ENCODE assay signal across 13 cellular contexts in the genomic region with DNA sequence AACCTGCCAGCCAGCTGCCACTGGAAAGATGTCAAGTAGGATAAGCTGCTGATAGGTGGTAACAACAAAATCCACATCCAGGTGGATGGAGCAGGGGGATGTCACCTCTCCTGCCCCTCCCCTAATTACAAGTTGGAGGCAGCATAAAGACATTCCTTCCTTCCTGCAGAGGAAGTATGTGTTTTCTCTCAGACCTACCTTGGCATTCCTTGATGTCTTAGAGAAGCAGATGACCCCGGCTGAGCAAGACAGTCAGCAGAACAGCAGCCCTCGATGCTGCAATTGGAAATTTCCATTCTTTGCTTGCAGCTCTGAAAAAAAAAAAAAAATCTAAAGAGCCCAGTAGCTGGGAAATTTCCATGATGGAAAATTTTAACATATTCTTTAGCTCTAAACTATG.
DNase-seq lines count a peak whose midpoint lies in the region; ATAC-seq and TF ChIP-seq lines count a peak whose summit lies in the region.
"Had no signal": no experiment of that assay in that cellular context is flagged by ENCODE, and none has a peak within 500 bp of the region (broad histone marks: within the 10 kb centered on the region; RNA-seq: fewer than 3 reads in every experiment).

No MANE protein-coding gene starts in this region.

- intact Hi-C loops in ascending aorta (cut with DNase I) = no loop called here

- peaks cover 0 to 3% of the 10 kb centered on the region in 2 donors for H3K4me1 ChIP-seq in ascending aorta

- peak overlapping the region; percentile 59 for H3K4me3 Mint-ChIP-seq in activated naive CD8-positive, alpha-beta T cell treated with anti-CD3 and anti-CD28 coated beads, Interleukin-2, amount 50 U/mL, for 24 hours
- H3K4me3 Mint-ChIP-seq in nephron progenitor cell = no peak overlapping the region
- H3K4me3 Mint-ChIP-seq: type B pancreatic cell had no signal

- H3K27ac ChIP-seq in ascending aorta = no peak overlapping the region
- H3K27ac ChIP-seq: KMS-11 had no signal

- peaks cover 5% of the 10 kb centered on the region for H3K36me3 Mint-ChIP-seq in activated naive CD8-positive, alpha-beta T cell treated with anti-CD3 and anti-CD28 coated beads, Interleukin-2, amount 50 U/mL, for 24 hours (ENCODE audit: low read depth)
- no peaks in the 10 kb centered on the region for H3K36me3 Mint-ChIP-seq in nephron progenitor cell (ENCODE audit: low read depth)
- H3K36me3 Mint-ChIP-seq: type B pancreatic cell had no signal

- peaks cover 54% of the 10 kb centered on the region for H3K4me1 Mint-ChIP-seq in activated naive CD8-positive, alpha-beta T cell treated with anti-CD3 and anti-CD28 coated beads, Interleukin-2, amount 50 U/mL, for 24 hours
- no peaks in the 10 kb centered on the region for H3K4me1 Mint-ChIP-seq in nephron progenitor cell

- TF ChIP-seq CTCF in ascending aorta (IDR thresholded peaks at IDR 0.05) = no peak
- no peak for TF ChIP-seq CTCF in nephron progenitor cell (IDR thresholded peaks at IDR 0.05)

- ATAC-seq in activated naive CD8-positive, alpha-beta T cell treated with anti-CD3 and anti-CD28 coated beads, Interleukin-2, amount 50 U/mL, for 24 hours = no peak
- ATAC-seq in HG02852 (IDR thresholded peaks at IDR 0.05; ENCODE audit: unreplicated experiment) = no peak
- ATAC-seq: right cardiac atrium had no signal

- peak; percentile 11 for DNase-seq in stimulated activated CD4-positive, alpha-beta T cell treated with anti-CD3 and anti-CD28 coated beads, Interleukin-15, amount 100 ng/mL, for 24 hours
- DNase-seq in stimulated activated CD4-positive, alpha-beta T cell treated with anti-CD3 and anti-CD28 coated beads, Interleukin-4, amount 100 ng/mL, for 1 hour = no peak
- no peak for DNase-seq in activated naive CD8-positive, alpha-beta T cell treated with anti-CD3 and anti-CD28 coated beads, Interleukin-2, amount 50 U/mL, for 24 hours
- DNase-seq in iPS-NIHi11 (ENCODE audit: low spot score) = peak; percentile 77
- DNase-seq in ascending aorta (ENCODE audit: low spot score in 2 of 2) = no peak
- no peak for DNase-seq in SKM-1 treated with dmso at 0.1 percent for 144 hours (lab: John Stamatoyannopoulos, UW; ENCODE audit: unreplicated experiment)
- DNase-seq in nephron progenitor cell = no peak
- DNase-seq: NCI-H2107, right cardiac atrium, RPMI8226 had no signal

- peak overlapping the region; percentile 92 for H3K27ac Mint-ChIP-seq in activated naive CD8-positive, alpha-beta T cell treated with anti-CD3 and anti-CD28 coated beads, Interleukin-2, amount 50 U/mL, for 24 hours
- H3K27ac Mint-ChIP-seq in nephron progenitor cell = no peak overlapping the region
- H3K27ac Mint-ChIP-seq: type B pancreatic cell had no signal

- H3K4me3 ChIP-seq in ascending aorta = no peak overlapping the region

- peaks cover 2% of the 10 kb centered on the region for H3K27me3 Mint-ChIP-seq in activated naive CD8-positive, alpha-beta T cell treated with anti-CD3 and anti-CD28 coated beads, Interleukin-2, amount 50 U/mL, for 24 hours
- peaks cover 6% of the 10 kb centered on the region for H3K27me3 Mint-ChIP-seq in nephron progenitor cell (ENCODE audit: low read depth, poor library complexity)
- H3K27me3 Mint-ChIP-seq: type B pancreatic cell had no signal

- no peaks in the 10 kb centered on the region for H3K9me3 Mint-ChIP-seq in activated naive CD8-positive, alpha-beta T cell treated with anti-CD3 and anti-CD28 coated beads, Interleukin-2, amount 50 U/mL, for 24 hours
- no peaks in the 10 kb centered on the region for H3K9me3 Mint-ChIP-seq in nephron progenitor cell

- H3K36me3 ChIP-seq in ascending aorta = no peaks in the 10 kb centered on the region

- H3K9me3 ChIP-seq in ascending aorta = no peaks in the 10 kb centered on the region

- no peaks in the 10 kb centered on the region for H3K27me3 ChIP-seq in ascending aorta

Comparison
In these comparisons a context has a peak if more than half of its experiments do, and no peak if none do; other contexts are left out.
1. DNase-seq: peak in stimulated activated CD4-positive, alpha-beta T cell treated with anti-CD3 and anti-CD28 coated beads, Interleukin-15, amount 100 ng/mL, for 24 hours (single experiment) and iPS-NIHi11 (single experiment); none in stimulated activated CD4-positive, alpha-beta T cell treated with anti-CD3 and anti-CD28 coated beads, Interleukin-4, amount 100 ng/mL, for 1 hour (single experiment), activated naive CD8-positive, alpha-beta T cell treated with anti-CD3 and anti-CD28 coated beads, Interleukin-2, amount 50 U/mL, for 24 hours (single experiment), ascending aorta (0 of 2), SKM-1 treated with dmso at 0.1 percent for 144 hours (single experiment) and nephron progenitor cell (single experiment).